Comparison of ENCODE assay signal across 13 cellular contexts in genomic region chr6:39225543-39225942, GRCh38. TPM values are rescaled to one million over a fixed set of nuclear protein-coding genes. Genes with fewer than 3 reads are reported as not detected.
A peak's percentile ranks its signal among the peaks of the same experiment; 100 is the strongest.
DNase-seq lines count a peak whose midpoint lies in the region; ATAC-seq and TF ChIP-seq lines count a peak whose summit lies in the region.
"Had no signal": no experiment of that assay in that cellular context is flagged by ENCODE, and none has a peak within 500 bp of the region (broad histone marks: within the 10 kb centered on the region; RNA-seq: fewer than 3 reads in every experiment).

No MANE protein-coding gene starts in this region.

- H3K4me3 ChIP-seq in Caco-2 (ENCODE audit: low read depth, low read length) = no peak overlapping the region

- BruUV-seq in Caco-2 (replicated peaks; lab: Mats Ljungman, UMichigan) = no TSS peak

- no peaks in the 10 kb centered on the region; the same call in 1 of the 2 replicates for H3K36me3 ChIP-seq in Caco-2 (ENCODE audit: control insufficient read depth, insufficient read depth, low read length)
- H3K36me3 ChIP-seq: brain microvascular endothelial cell had no signal

- peak overlapping the region; percentile 94 for H3K4me3 Mint-ChIP-seq in activated CD4-positive, alpha-beta T cell treated with anti-CD3 and anti-CD28 coated beads, Interleukin-2, amount 10 ng/mL, durations not matched to agents 24 days and 14 days
- H3K4me3 Mint-ChIP-seq in T-cell (no peak overlapping the region), Caco-2 (ENCODE audit: unreplicated experiment) (no peak overlapping the region)
- H3K4me3 Mint-ChIP-seq in stimulated activated naive CD8-positive, alpha-beta T cell treated with anti-CD3 and anti-CD28 coated beads, Interleukin-15, Interleukin-2, amounts not matched to agents 100 ng/mL and 50 ng/mL, for 24 hours = peak overlapping the region; percentile 90
- H3K4me3 Mint-ChIP-seq: mesothelial cell of epicardium had no signal

- POLR2A ChIA-PET in T-cell (lab: Charles Lee) = no interaction called here
- POLR2A ChIA-PET in Caco-2 (lab: Charles Lee) = no interaction called here

- ATAC-seq in T-cell (replicated peaks in 1 of 4) (no peak), esophagus mucosa (peak; percentile 24), GM19023 (IDR thresholded peaks at IDR 0.05; ENCODE audit: unreplicated experiment) (no peak), GM18873 (IDR thresholded peaks at IDR 0.05; ENCODE audit: low FRiP score, unreplicated experiment) (no peak)
- ATAC-seq: right cardiac atrium had no signal

- intact Hi-C loops in activated CD4-positive, alpha-beta T cell treated with anti-CD3 and anti-CD28 coated beads, Interleukin-2, amount 10 ng/mL, durations not matched to agents 24 days and 14 days (cut with micrococcal nuclease) = loop anchor here (5.0 to 10.0 kb wide), 2 partner anchors 348 to 1849 kb away; partner anchors contain the start of genes NFYA and OARD1
- intact Hi-C loops in Caco-2 (cut with micrococcal nuclease; ENCODE audit: unreplicated experiment) = no loop called here

- peaks cover 67% of the 10 kb centered on the region for H3K36me3 Mint-ChIP-seq in activated CD4-positive, alpha-beta T cell treated with anti-CD3 and anti-CD28 coated beads, Interleukin-2, amount 10 ng/mL, durations not matched to agents 24 days and 14 days (ENCODE audit: low read depth)
- no peaks in the 10 kb centered on the region for H3K36me3 Mint-ChIP-seq in T-cell
- peaks cover 70% of the 10 kb centered on the region for H3K36me3 Mint-ChIP-seq in stimulated activated naive CD8-positive, alpha-beta T cell treated with anti-CD3 and anti-CD28 coated beads, Interleukin-15, Interleukin-2, amounts not matched to agents 100 ng/mL and 50 ng/mL, for 24 hours (ENCODE audit: low read depth)
- H3K36me3 Mint-ChIP-seq in Caco-2 (ENCODE audit: insufficient read depth, unreplicated experiment) = peaks cover 42% of the 10 kb centered on the region
- H3K36me3 Mint-ChIP-seq: mesothelial cell of epicardium had no signal

- DNase-seq in activated CD4-positive, alpha-beta T cell treated with anti-CD3 and anti-CD28 coated beads, Interleukin-2, amount 10 ng/mL, durations not matched to agents 24 days and 14 days = no peak
- no peak for DNase-seq in activated CD4-positive, alpha-beta T cell treated with anti-CD3 and anti-CD28 coated beads for 4 hours
- DNase-seq in T-cell = no peak
- no peak for DNase-seq in Caco-2
- DNase-seq: brain microvascular endothelial cell, NCI-H1694 treated with DMSO at 0.1 percent for 48 hours, right cardiac atrium had no signal

- TF ChIP-seq CTCF in Caco-2 (IDR thresholded peaks at IDR 0.05; ENCODE audit: insufficient read depth in 1 of 2, low read depth in 1 of 2, low read length in 1 of 2, severe bottlenecking in 1 of 2, unreplicated experiment in 1 of 2) = no peak

- CTCF ChIA-PET in T-cell (lab: Charles Lee) (no interaction called here), Caco-2 (lab: Charles Lee) (no interaction called here)

- no peaks in the 10 kb centered on the region for H3K9me3 ChIP-seq in Caco-2

- no peaks in the 10 kb centered on the region for H3K27me3 Mint-ChIP-seq in activated CD4-positive, alpha-beta T cell treated with anti-CD3 and anti-CD28 coated beads, Interleukin-2, amount 10 ng/mL, durations not matched to agents 24 days and 14 days
- H3K27me3 Mint-ChIP-seq in T-cell (peaks cover 0 to 11% of the 10 kb centered on the region in 2 donors), Caco-2 (ENCODE audit: insufficient read depth, unreplicated experiment) (no peaks in the 10 kb centered on the region)
- peaks cover 5% of the 10 kb centered on the region for H3K27me3 Mint-ChIP-seq in stimulated activated naive CD8-positive, alpha-beta T cell treated with anti-CD3 and anti-CD28 coated beads, Interleukin-15, Interleukin-2, amounts not matched to agents 100 ng/mL and 50 ng/mL, for 24 hours

- H3K9me3 Mint-ChIP-seq in activated CD4-positive, alpha-beta T cell treated with anti-CD3 and anti-CD28 coated beads, Interleukin-2, amount 10 ng/mL, durations not matched to agents 24 days and 14 days = peaks cover 15% of the 10 kb centered on the region
- no peaks in the 10 kb centered on the region for H3K9me3 Mint-ChIP-seq in T-cell
- H3K9me3 Mint-ChIP-seq in stimulated activated naive CD8-positive, alpha-beta T cell treated with anti-CD3 and anti-CD28 coated beads, Interleukin-15, Interleukin-2, amounts not matched to agents 100 ng/mL and 50 ng/mL, for 24 hours = peaks cover 5% of the 10 kb centered on the region
- H3K9me3 Mint-ChIP-seq in Caco-2 (ENCODE audit: unreplicated experiment) = no peaks in the 10 kb centered on the region

- H3K27ac Mint-ChIP-seq in activated CD4-positive, alpha-beta T cell treated with anti-CD3 and anti-CD28 coated beads, Interleukin-2, amount 10 ng/mL, durations not matched to agents 24 days and 14 days = peak overlapping the region; percentile 86
- H3K27ac Mint-ChIP-seq in T-cell (peak overlapping the region; percentile 18 to 78), Caco-2 (ENCODE audit: unreplicated experiment) (no peak overlapping the region)
- H3K27ac Mint-ChIP-seq in stimulated activated naive CD8-positive, alpha-beta T cell treated with anti-CD3 and anti-CD28 coated beads, Interleukin-15, Interleukin-2, amounts not matched to agents 100 ng/mL and 50 ng/mL, for 24 hours = peak overlapping the region; percentile 81
- H3K27ac Mint-ChIP-seq: mesothelial cell of epicardium had no signal

- peaks cover 79% of the 10 kb centered on the region for H3K4me1 Mint-ChIP-seq in activated CD4-positive, alpha-beta T cell treated with anti-CD3 and anti-CD28 coated beads, Interleukin-2, amount 10 ng/mL, durations not matched to agents 24 days and 14 days
- H3K4me1 Mint-ChIP-seq in T-cell (peaks cover 46 to 64% (median 60%) of the 10 kb centered on the region in 3 donors), Caco-2 (ENCODE audit: low read depth, unreplicated experiment) (peaks cover 35% of the 10 kb centered on the region)
- H3K4me1 Mint-ChIP-seq in stimulated activated naive CD8-positive, alpha-beta T cell treated with anti-CD3 and anti-CD28 coated beads, Interleukin-15, Interleukin-2, amounts not matched to agents 100 ng/mL and 50 ng/mL, for 24 hours (ENCODE audit: low read depth) = peaks cover 81% of the 10 kb centered on the region

- H3K4me1 ChIP-seq in Caco-2 = peaks cover 35% of the 10 kb centered on the region

- no peaks in the 10 kb centered on the region for H3K27me3 ChIP-seq in Caco-2 (replicated peaks; ENCODE audit: control insufficient read depth, insufficient read depth, low read length)

RNA-seq across cellular contexts. Expression of gene KCNK5, which starts 3.7 kb away (rescaled TPM):
- 33.8 and 35.3 TPM in 2 replicates for total RNA-seq in activated CD4-positive, alpha-beta T cell treated with anti-CD3 and anti-CD28 coated beads, Interleukin-2, amount 10 ng/mL, durations not matched to agents 24 days and 14 days
- total RNA-seq in T-cell = 1 to 10 TPM in 2 of 5 donors, under 1 TPM in 3; 0.60 to 1.1 (median 0.93) TPM
- total RNA-seq in esophagus mucosa = 5.1 TPM
- 19.8 and 20.9 TPM in 2 replicates for total RNA-seq in Caco-2 (2022)
- total RNA-seq: G401 had no signal

Comparison
In these comparisons a context has a peak if more than half of its experiments do, and no peak if none do; other contexts are left out.
1. H3K4me3 Mint-ChIP-seq: peak in activated CD4-positive, alpha-beta T cell treated with anti-CD3 and anti-CD28 coated beads, Interleukin-2, amount 10 ng/mL, durations not matched to agents 24 days and 14 days (single experiment) and stimulated activated naive CD8-positive, alpha-beta T cell treated with anti-CD3 and anti-CD28 coated beads, Interleukin-15, Interleukin-2, amounts not matched to agents 100 ng/mL and 50 ng/mL, for 24 hours (single experiment); none in T-cell (0 of 3) and Caco-2 (single experiment).